11 cellular contexts compared by ENCODE assay signal in the genomic region with DNA sequence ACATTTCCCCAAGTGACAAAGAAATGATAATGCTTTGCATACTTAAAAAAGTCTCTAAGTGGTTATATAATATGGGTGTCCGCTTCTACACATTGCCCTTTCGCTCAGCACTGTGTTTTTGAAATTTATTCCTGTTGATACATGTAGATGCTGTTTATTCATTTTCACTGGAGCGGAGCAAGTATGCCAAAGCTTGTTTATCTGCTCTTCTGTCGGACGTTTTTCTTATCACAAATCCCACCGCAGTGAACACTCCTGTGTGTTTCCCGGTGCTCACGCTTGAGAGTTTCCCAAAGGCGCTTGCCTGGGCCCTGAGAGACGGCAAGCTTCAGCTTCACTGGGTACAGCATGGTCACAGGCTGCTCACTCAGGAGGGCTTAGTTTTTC. TPM values are rescaled to one million over a fixed set of nuclear protein-coding genes. Genes with fewer than 3 reads are reported as not detected.
A peak's percentile ranks its signal among the peaks of the same experiment; 100 is the strongest.
DNase-seq lines count a peak whose midpoint lies in the region; ATAC-seq and TF ChIP-seq lines count a peak whose summit lies in the region.
"Had no signal": no experiment of that assay in that cellular context is flagged by ENCODE, and none has a peak within 500 bp of the region (broad histone marks: within the 10 kb centered on the region; RNA-seq: fewer than 3 reads in every experiment).

No MANE protein-coding gene starts in this region.

- H3K36me3 Mint-ChIP-seq in T-helper 2 cell treated with Interferon-gamma antibody and Interleukin-4, amounts not matched to agents 5 μg/mL and 100 μg/mL, for 36 hours (ENCODE audit: low read depth) = peaks cover 40% of the 10 kb centered on the region

- ATAC-seq in Right ventricle myocardium inferior (no peak), GM19452 (IDR thresholded peaks at IDR 0.05; ENCODE audit: unreplicated experiment) (no peak), HG03159 (IDR thresholded peaks at IDR 0.05; ENCODE audit: unreplicated experiment) (no peak)

- no peak for TF ChIP-seq EP300 in esophagus muscularis mucosa (IDR thresholded peaks at IDR 0.05)

- no peak for DNase-seq in left ventricle myocardium inferior
- no peak for DNase-seq in Right ventricle myocardium inferior (ENCODE audit: missing footprints)
- DNase-seq in esophagus muscularis mucosa (ENCODE audit: extremely low spot score) = no peak
- DNase-seq in pons (ENCODE audit: low spot score) = peak; percentile 12
- no peak for DNase-seq in effector CD4-positive, alpha-beta T cell
- no peak for DNase-seq in T-helper 2 cell treated with Interferon-gamma antibody and Interleukin-4, amounts not matched to agents 5 μg/mL and 100 μg/mL, for 36 hours (ENCODE audit: low spot score)
- DNase-seq: GF-D8, NCI-H69 had no signal

- H3K4me1 ChIP-seq in left ventricle myocardium inferior (peaks cover 68% of the 10 kb centered on the region), esophagus muscularis mucosa (peaks cover 27 to 32% (median 28%) of the 10 kb centered on the region in 4 donors)

- H3K27me3 ChIP-seq in left ventricle myocardium inferior (ENCODE audit: low read depth) (no peaks in the 10 kb centered on the region), esophagus muscularis mucosa (no peaks in the 10 kb centered on the region)

- H3K4me1 Mint-ChIP-seq in T-helper 2 cell treated with Interferon-gamma antibody and Interleukin-4, amounts not matched to agents 5 μg/mL and 100 μg/mL, for 36 hours (ENCODE audit: low read depth) = peaks cover 9% of the 10 kb centered on the region

- no peak for TF ChIP-seq CTCF in left ventricle myocardium inferior (IDR thresholded peaks at IDR 0.05; ENCODE audit: borderline replicate concordance)
- no peak for TF ChIP-seq CTCF in esophagus muscularis mucosa (IDR thresholded peaks at IDR 0.05)

- H3K27ac ChIP-seq in left ventricle myocardium inferior (replicated peaks) = peak overlapping the region; percentile 92
- H3K27ac ChIP-seq in esophagus muscularis mucosa (replicated peaks in 1 of 4) = peak overlapping the region; percentile 61 to 76 (median 66)

- intact Hi-C loops in left ventricle myocardium inferior (cut with micrococcal nuclease) (no loop called here), Right ventricle myocardium inferior (cut with DNase I) (loop anchor here (5.0 kb wide), 1 partner anchor 49 kb away; the partner anchor contains the start of gene TPCN1), esophagus muscularis mucosa (cut with DNase I) (no loop called here)

- no peaks in the 10 kb centered on the region for H3K9me3 ChIP-seq in left ventricle myocardium inferior (replicated peaks)
- H3K9me3 ChIP-seq in esophagus muscularis mucosa = no peaks in the 10 kb centered on the region

- H3K27ac Mint-ChIP-seq in T-helper 2 cell treated with Interferon-gamma antibody and Interleukin-4, amounts not matched to agents 5 μg/mL and 100 μg/mL, for 36 hours = no peak overlapping the region
- H3K27ac Mint-ChIP-seq: activated CD8-positive, alpha-beta T cell treated with anti-CD3 and anti-CD28 coated beads for 36 hours had no signal

- H3K4me3 Mint-ChIP-seq in T-helper 2 cell treated with Interferon-gamma antibody and Interleukin-4, amounts not matched to agents 5 μg/mL and 100 μg/mL, for 36 hours = no peak overlapping the region
- H3K4me3 Mint-ChIP-seq: activated CD8-positive, alpha-beta T cell treated with anti-CD3 and anti-CD28 coated beads for 36 hours had no signal

- TF ChIP-seq POLR2A in esophagus muscularis mucosa (IDR thresholded peaks at IDR 0.05; ENCODE audit: low read depth) = no peak

- no peaks in the 10 kb centered on the region for H3K27me3 Mint-ChIP-seq in T-helper 2 cell treated with Interferon-gamma antibody and Interleukin-4, amounts not matched to agents 5 μg/mL and 100 μg/mL, for 36 hours (ENCODE audit: low read depth)
- H3K27me3 Mint-ChIP-seq: activated CD8-positive, alpha-beta T cell treated with anti-CD3 and anti-CD28 coated beads for 36 hours had no signal

- peak overlapping the region; percentile 30 for H3K4me3 ChIP-seq in left ventricle myocardium inferior
- H3K4me3 ChIP-seq in esophagus muscularis mucosa = peak overlapping the region in 1 of 4 donors; percentile 15

- no peaks in the 10 kb centered on the region for H3K9me3 Mint-ChIP-seq in T-helper 2 cell treated with Interferon-gamma antibody and Interleukin-4, amounts not matched to agents 5 μg/mL and 100 μg/mL, for 36 hours
- H3K9me3 Mint-ChIP-seq: activated CD8-positive, alpha-beta T cell treated with anti-CD3 and anti-CD28 coated beads for 36 hours had no signal

- WGBS in esophagus muscularis mucosa = 85% methylated on average over 10 of the region's 10 CpGs

- H3K36me3 ChIP-seq in left ventricle myocardium inferior (peaks cover 87% of the 10 kb centered on the region), esophagus muscularis mucosa (peaks cover 22 to 93% (median 68%) of the 10 kb centered on the region in 4 donors)

RNA-seq across cellular contexts. Expression of gene TPCN1, which starts 50.2 kb away (rescaled TPM):
- total RNA-seq in left ventricle myocardium inferior (153 TPM), Right ventricle myocardium inferior (120 TPM), esophagus muscularis mucosa (10 to 100 TPM; 31.1 to 54.0 (median 34.5) TPM)
